ENCODE assay signal across 20 cellular contexts in genomic region chr1:168099314-168099920, GRCh38. TPM values are rescaled to one million over a fixed set of nuclear protein-coding genes. Genes with fewer than 3 reads are reported as not detected.
"Had no signal": no experiment of that assay in that cellular context is flagged by ENCODE, and none has a peak within 500 bp of the region (broad histone marks: within the 10 kb centered on the region; RNA-seq: fewer than 3 reads in every experiment).

No MANE protein-coding gene starts in this region.

- H3K79me2 ChIP-seq: parathyroid adenoma had no signal

- H3K4me1 ChIP-seq: gastrocnemius medialis, left ventricle myocardium inferior, psoas muscle, tibial nerve had no signal

- H3K27me3 ChIP-seq: cardiac muscle cell, gastrocnemius medialis, tibial nerve had no signal

- H3K27ac ChIP-seq: cardiac muscle cell, gastrocnemius medialis, left ventricle myocardium inferior, psoas muscle, tibial nerve had no signal

- H3K9ac ChIP-seq: parathyroid adenoma had no signal

- H3K36me3 ChIP-seq: cardiac muscle cell, gastrocnemius medialis had no signal

- ATAC-seq: gastrocnemius medialis; naive thymus-derived CD4-positive, alpha-beta T cell; psoas muscle; stimulated activated effector memory CD8-positive, alpha-beta T cell treated with anti-CD3 and anti-CD28 coated beads, Interleukin-12 subunit alpha, Interleukin-12 subunit beta, amount 100 ng/mL, for 72 hours; stimulated activated naive CD8-positive, alpha-beta T cell treated with anti-CD3 and anti-CD28 coated beads, Interleukin-15, Interleukin-2, amounts not matched to agents 100 U/mL and 50 U/mL, for 24 hours had no signal

- H3K4me3 ChIP-seq: cardiac muscle cell, gastrocnemius medialis, left ventricle myocardium inferior, lung, psoas muscle, tibial nerve had no signal

- H3K9me3 ChIP-seq: gastrocnemius medialis, left ventricle myocardium inferior, psoas muscle, tibial nerve had no signal

- DNase-seq: cerebellar nuclear complex; dermis blood vessel endothelial cell; gastrocnemius medialis; glutamatergic neuron; kidney; left cardiac atrium; left ventricle myocardium inferior; mesenchymal stem cell; nephron progenitor cell; psoas muscle; small intestine; stimulated activated CD4-positive, alpha-beta T cell treated with anti-CD3 and anti-CD28 coated beads, Interleukin-4, amount 100 ng/mL, for 1 hour; stimulated activated CD8-positive, alpha-beta memory T cell treated with anti-CD3 and anti-CD28 coated beads, Interleukin-4, amount 100 ng/mL, for 48 hours; stimulated activated naive CD8-positive, alpha-beta T cell treated with anti-CD3 and anti-CD28 coated beads, Interleukin-15, Interleukin-2, amounts not matched to agents 100 U/mL and 50 U/mL, for 24 hours had no signal

RNA-seq across cellular contexts. Expression of gene GPR161, which starts 37.3 kb away (rescaled TPM):
- polyA plus RNA-seq: naive thymus-derived CD4-positive, alpha-beta T cell had no signal
